In genomic region chr3:129591932-129592331, GRCh38 we compare ENCODE assay signal across 18 cellular contexts. TPM values are rescaled to one million over a fixed set of nuclear protein-coding genes. Genes with fewer than 3 reads are reported as not detected.
DNase-seq lines count a peak whose midpoint lies in the region; ATAC-seq and TF ChIP-seq lines count a peak whose summit lies in the region.
"Had no signal": no experiment of that assay in that cellular context is flagged by ENCODE, and none has a peak within 500 bp of the region (broad histone marks: within the 10 kb centered on the region; RNA-seq: fewer than 3 reads in every experiment).

No MANE protein-coding gene starts in this region.

- H2AFZ ChIP-seq in DND-41 (ENCODE audit: low read depth, low read length) = no peak overlapping the region

- H3K27ac Mint-ChIP-seq in T-helper 17 cell = peak overlapping the region; percentile 51
- H3K27ac Mint-ChIP-seq in immature natural killer cell = peak overlapping the region; percentile 41 to 97 (median 81)
- H3K27ac Mint-ChIP-seq: stimulated activated naive CD8-positive, alpha-beta T cell treated with anti-CD3 and anti-CD28 coated beads, Interleukin-15, Interleukin-2, amounts not matched to agents 100 ng/mL and 50 ng/mL, for 24 hours had no signal

- H3K27me3 ChIP-seq in DND-41 (ENCODE audit: insufficient read depth, low read length, poor library complexity) = no peaks in the 10 kb centered on the region
- no peaks in the 10 kb centered on the region for H3K27me3 ChIP-seq in rectal smooth muscle tissue (ENCODE audit: control insufficient read depth, insufficient read depth, low read length)
- H3K27me3 ChIP-seq: SJSA1 had no signal

- H3K27me3 Mint-ChIP-seq in T-helper 17 cell (no peaks in the 10 kb centered on the region), immature natural killer cell (ENCODE audit: low read depth in 3 of 3) (peaks cover 12 to 19% (median 13%) of the 10 kb centered on the region in 3 donors)

- peaks cover 73% of the 10 kb centered on the region for H3K36me3 ChIP-seq in DND-41 (ENCODE audit: insufficient read depth, low read length)
- H3K36me3 ChIP-seq in rectal smooth muscle tissue (ENCODE audit: control insufficient read depth, insufficient read depth, low read length) = no peaks in the 10 kb centered on the region
- H3K36me3 ChIP-seq: HAP-1 had no signal

- H3K9ac ChIP-seq in DND-41 (ENCODE audit: low read depth, low read length) (peak overlapping the region; percentile 61), rectal smooth muscle tissue (ENCODE audit: low read length) (no peak overlapping the region)

- H3K4me3 ChIP-seq in DND-41 (ENCODE audit: low read depth in 1 of 2, low read length in 2 of 2) (peak overlapping the region in 1 of 2 experiments; percentile 47; a peak in 2 of 4 replicates), rectal smooth muscle tissue (ENCODE audit: low read length) (no peak overlapping the region)
- H3K4me3 ChIP-seq: HAP-1, SJSA1 had no signal

- H3K9me3 ChIP-seq in DND-41 (ENCODE audit: insufficient read depth, low read length, severe bottlenecking) = no peaks in the 10 kb centered on the region
- H3K9me3 ChIP-seq in T-helper 17 cell (ENCODE audit: control insufficient read depth, low read length, poor library complexity, severe bottlenecking) = no peaks in the 10 kb centered on the region
- H3K9me3 ChIP-seq: HAP-1, SJSA1 had no signal

- H3K4me1 Mint-ChIP-seq in T-helper 17 cell (peaks cover 31% of the 10 kb centered on the region), immature natural killer cell (peaks cover 73 to 79% of the 10 kb centered on the region in 2 donors)

- H3K4me3 Mint-ChIP-seq in T-helper 17 cell (no peak overlapping the region), immature natural killer cell (peak overlapping the region; percentile 12 to 73 (median 38))
- H3K4me3 Mint-ChIP-seq: stimulated activated naive CD8-positive, alpha-beta T cell treated with anti-CD3 and anti-CD28 coated beads, Interleukin-15, Interleukin-2, amounts not matched to agents 100 ng/mL and 50 ng/mL, for 24 hours had no signal

- H3K4me2 ChIP-seq in DND-41 (ENCODE audit: insufficient read depth, low read length) = peak overlapping the region; percentile 57

- H3K4me1 ChIP-seq in DND-41 (ENCODE audit: insufficient read depth, low read length) (peaks cover 56% of the 10 kb centered on the region), rectal smooth muscle tissue (ENCODE audit: control insufficient read depth, insufficient read depth, low read length) (peaks cover 16% of the 10 kb centered on the region)

- H3K36me3 Mint-ChIP-seq in T-helper 17 cell (ENCODE audit: low read depth) (peaks cover 2% of the 10 kb centered on the region), immature natural killer cell (no peaks in the 10 kb centered on the region)
- H3K36me3 Mint-ChIP-seq: naive thymus-derived CD4-positive, alpha-beta T cell had no signal

- peaks cover 84% of the 10 kb centered on the region for H3K79me2 ChIP-seq in DND-41 (ENCODE audit: insufficient read depth, low read length)

- ATAC-seq in DND-41 (ENCODE audit: insufficient read depth, low read depth) (no peak), T-helper 17 cell (no peak), HG03039 (IDR thresholded peaks at IDR 0.05; ENCODE audit: unreplicated experiment) (no peak), HG03342 (IDR thresholded peaks at IDR 0.05; ENCODE audit: unreplicated experiment) (no peak)
- ATAC-seq: naive thymus-derived CD4-positive, alpha-beta T cell had no signal

- H3K9me3 Mint-ChIP-seq in immature natural killer cell = no peaks in the 10 kb centered on the region
- H3K9me3 Mint-ChIP-seq: naive thymus-derived CD4-positive, alpha-beta T cell; stimulated activated naive CD8-positive, alpha-beta T cell treated with anti-CD3 and anti-CD28 coated beads, Interleukin-15, Interleukin-2, amounts not matched to agents 100 ng/mL and 50 ng/mL, for 24 hours had no signal

- peaks cover 49% of the 10 kb centered on the region for H4K20me1 ChIP-seq in DND-41 (ENCODE audit: insufficient read depth, low read length)

- H3K27ac ChIP-seq in DND-41 (ENCODE audit: low read length) (peak overlapping the region; percentile 96), rectal smooth muscle tissue (ENCODE audit: low read depth, low read length) (peak overlapping the region; percentile 39)
- H3K27ac ChIP-seq: C4-2B, SJSA1 had no signal

- DNase-seq in DND-41 (peak; percentile 36), T-helper 17 cell (no peak), immature natural killer cell (no peak), amniotic stem cell (lab: John Stamatoyannopoulos, UW) (no peak), AG08396 (ENCODE audit: low spot score) (no peak)
- DNase-seq: activated CD4-positive, alpha-beta T cell treated with anti-CD3 and anti-CD28 coated beads for 1 hour; cerebellar nuclear complex; naive thymus-derived CD4-positive, alpha-beta T cell; NCI-H510A; stimulated activated CD4-positive, alpha-beta T cell treated with anti-CD3 and anti-CD28 coated beads, Interleukin-2, amount 100 ng/mL, for 24 hours had no signal

- TF ChIP-seq CTCF in DND-41 (IDR thresholded peaks at IDR 0.05; ENCODE audit: borderline replicate concordance, extremely low read depth, low read length, poor library complexity, severe bottlenecking) = no peak

RNA-seq across cellular contexts. Expression of gene PLXND1, which starts 14.5 kb away (rescaled TPM):
- total RNA-seq in T-helper 17 cell = 100 to 1,000 TPM in 1 of 2 donors, 10 to 100 TPM in 1; 78.8 to 152 TPM
- polyA plus RNA-seq in immature natural killer cell = 10 to 100 TPM in 1 of 3 donors, 1 to 10 TPM in 2; 3.1 to 30.2 (median 6.1) TPM

RNA-seq across cellular contexts. Expression of gene H1-8, which starts 49.0 kb away (rescaled TPM):
- total RNA-seq in T-helper 17 cell = not detected
- not detected for polyA plus RNA-seq in immature natural killer cell
- total RNA-seq: M059J; naive thymus-derived CD4-positive, alpha-beta T cell; SJSA1 had no signal
- polyA plus RNA-seq: naive thymus-derived CD4-positive, alpha-beta T cell had no signal
